23 cellular contexts compared by ENCODE assay signal in the genomic region with DNA sequence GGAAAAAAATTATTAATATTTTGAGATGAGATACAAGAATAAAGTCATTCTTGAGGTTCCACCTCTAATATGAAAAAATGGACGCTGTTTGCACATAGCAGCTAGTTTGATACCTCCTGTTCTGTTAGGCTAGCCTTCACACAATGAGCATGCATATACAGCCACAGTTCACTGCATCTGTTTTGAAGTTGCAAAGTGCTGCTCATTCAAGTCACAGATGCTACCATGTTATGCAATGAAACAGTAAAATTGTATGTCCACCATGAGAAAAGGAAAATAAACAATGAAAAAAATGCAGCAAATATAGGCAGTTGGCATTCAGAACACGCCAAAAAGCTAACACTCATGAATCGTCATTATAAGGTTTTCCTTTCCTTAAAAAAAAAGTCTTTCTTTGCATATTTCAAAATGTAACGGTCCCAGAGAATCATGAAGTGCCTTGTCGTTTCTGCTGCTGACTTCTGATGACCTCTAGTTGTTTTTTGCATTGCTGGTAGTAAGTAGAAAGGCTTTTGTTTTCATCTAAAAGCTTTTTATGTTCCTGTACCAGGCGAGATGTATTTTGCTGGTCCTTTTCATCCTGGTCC.
DNase-seq lines count a peak whose midpoint lies in the region; ATAC-seq and TF ChIP-seq lines count a peak whose summit lies in the region.
"Had no signal": no experiment of that assay in that cellular context is flagged by ENCODE, and none has a peak within 500 bp of the region (broad histone marks: within the 10 kb centered on the region; RNA-seq: fewer than 3 reads in every experiment).

No MANE protein-coding gene starts in this region.

- H3K4me3 Mint-ChIP-seq in Caco-2 (ENCODE audit: unreplicated experiment) = no peak overlapping the region
- no peak overlapping the region for H3K4me3 Mint-ChIP-seq in activated naive CD4-positive, alpha-beta T cell treated with anti-CD3 and anti-CD28 coated beads for 36 hours
- H3K4me3 Mint-ChIP-seq in CD8-positive, alpha-beta memory T cell = no peak overlapping the region
- H3K4me3 Mint-ChIP-seq: CD14-positive monocyte had no signal

- H3K27ac ChIP-seq in angular gyrus (ENCODE audit: low read depth, low read length) (peak overlapping the region; percentile 73), substantia nigra (ENCODE audit: low read depth, low read length, poor library complexity, severe bottlenecking) (peak overlapping the region; percentile 77), gastrocnemius medialis (no peak overlapping the region)
- no peak overlapping the region for H3K27ac ChIP-seq in CD8-positive, alpha-beta memory T cell (ENCODE audit: low read depth, low read length)
- H3K27ac ChIP-seq: GM23248, KMS-11, RWPE1 had no signal

- intact Hi-C loops in Caco-2 (cut with micrococcal nuclease; ENCODE audit: unreplicated experiment) (no loop called here), gastrocnemius medialis (cut with DNase I; ENCODE audit: low total_unique reads) (no loop called here)
- intact Hi-C loops in activated naive CD4-positive, alpha-beta T cell treated with anti-CD3 and anti-CD28 coated beads for 36 hours (cut with micrococcal nuclease) = no loop called here

- TF ChIP-seq POLR2A in gastrocnemius medialis (IDR thresholded peaks at IDR 0.05) = no peak

- DNase-seq in Caco-2 = no peak
- peak; percentile 65 for DNase-seq in globus pallidus (ENCODE audit: low spot score)
- no peak for DNase-seq in substantia nigra (lab: John Stamatoyannopoulos, UW)
- no peak for DNase-seq in gastrocnemius medialis
- DNase-seq in activated naive CD4-positive, alpha-beta T cell treated with anti-CD3 and anti-CD28 coated beads for 36 hours = no peak
- no peak for DNase-seq in CD8-positive, alpha-beta memory T cell
- DNase-seq: BE2C, DMS53, GM23248, H7, IMR-90, NCI-H1048, NCI-H1417 treated with DMSO at 0.1 percent for 48 hours, NCI-H1694 treated with DMSO at 0.1 percent for 48 hours, NCI-H2081, NCI-H2227 treated with DMSO at 0.1 percent for 48 hours, NCI-H69, SHP77 had no signal

- H3K9me3 ChIP-seq in Caco-2 (no peaks in the 10 kb centered on the region), gastrocnemius medialis (no peaks in the 10 kb centered on the region)
- no peaks in the 10 kb centered on the region for H3K9me3 ChIP-seq in CD8-positive, alpha-beta memory T cell (ENCODE audit: low read length)
- H3K9me3 ChIP-seq: BE2C had no signal

- TSS peak; percentile 57 for BruUV-seq in Caco-2 (replicated peaks; lab: Mats Ljungman, UMichigan)

- H3K27me3 ChIP-seq in Caco-2 (replicated peaks; ENCODE audit: control insufficient read depth, insufficient read depth, low read length) (no peaks in the 10 kb centered on the region), gastrocnemius medialis (no peaks in the 10 kb centered on the region)
- no peaks in the 10 kb centered on the region for H3K27me3 ChIP-seq in CD8-positive, alpha-beta memory T cell (ENCODE audit: insufficient read depth, low read length, poor library complexity, severe bottlenecking)
- H3K27me3 ChIP-seq: BE2C had no signal

- H3K36me3 ChIP-seq in Caco-2 (ENCODE audit: control insufficient read depth, insufficient read depth, low read length) (no peaks in the 10 kb centered on the region; the same call in 1 of the 2 replicates), gastrocnemius medialis (peaks cover 0 to 41% of the 10 kb centered on the region in 2 donors)
- peaks cover 11% of the 10 kb centered on the region for H3K36me3 ChIP-seq in CD8-positive, alpha-beta memory T cell (ENCODE audit: insufficient read depth, low read length)

- ATAC-seq in gastrocnemius medialis = no peak
- ATAC-seq: Panc1 had no signal

- CTCF ChIA-PET in Caco-2 (lab: Charles Lee) = no interaction called here
- CTCF ChIA-PET in activated naive CD4-positive, alpha-beta T cell treated with anti-CD3 and anti-CD28 coated beads for 36 hours (lab: Charles Lee) = interaction anchor here (0.7 kb wide), 1 partner anchor 376 kb away, joined by 4 read pairs; no protein-coding TSS in a partner anchor
- CTCF ChIA-PET in CD8-positive, alpha-beta memory T cell (lab: Charles Lee) = no interaction called here

- POLR2A ChIA-PET in Caco-2 (lab: Charles Lee) = no interaction called here
- POLR2A ChIA-PET in CD8-positive, alpha-beta memory T cell (lab: Charles Lee) = no interaction called here

- in situ Hi-C loops in gastrocnemius medialis (cut with MboI; ENCODE audit: low sequenced_read_pairs in 4 of 4) = no loop called here

- no peaks in the 10 kb centered on the region for H3K9me3 Mint-ChIP-seq in Caco-2 (ENCODE audit: unreplicated experiment)
- no peaks in the 10 kb centered on the region for H3K9me3 Mint-ChIP-seq in activated naive CD4-positive, alpha-beta T cell treated with anti-CD3 and anti-CD28 coated beads for 36 hours
- no peaks in the 10 kb centered on the region for H3K9me3 Mint-ChIP-seq in CD8-positive, alpha-beta memory T cell
- H3K9me3 Mint-ChIP-seq: CD14-positive monocyte had no signal

- TF ChIP-seq CTCF in Caco-2 (IDR thresholded peaks at IDR 0.05; ENCODE audit: insufficient read depth in 1 of 2, low read depth in 1 of 2, low read length in 1 of 2, severe bottlenecking in 1 of 2, unreplicated experiment in 1 of 2) = no peak
- no peak for TF ChIP-seq CTCF in gastrocnemius medialis (IDR thresholded peaks at IDR 0.05 in 4 of 5, conservative IDR thresholded peaks at IDR 0.05 in 1 of 5)

- H3K4me3 ChIP-seq in Caco-2 (ENCODE audit: low read depth, low read length) (no peak overlapping the region), gastrocnemius medialis (no peak overlapping the region)
- no peak overlapping the region for H3K4me3 ChIP-seq in CD8-positive, alpha-beta memory T cell (ENCODE audit: low read length)
- H3K4me3 ChIP-seq: GM23248 had no signal

- peaks cover 11% of the 10 kb centered on the region for H3K36me3 Mint-ChIP-seq in Caco-2 (ENCODE audit: insufficient read depth, unreplicated experiment)
- H3K36me3 Mint-ChIP-seq in activated naive CD4-positive, alpha-beta T cell treated with anti-CD3 and anti-CD28 coated beads for 36 hours (ENCODE audit: low read depth) = peaks cover 32% of the 10 kb centered on the region
- peaks cover 26 to 81% (median 29%) of the 10 kb centered on the region in 3 donors for H3K36me3 Mint-ChIP-seq in CD8-positive, alpha-beta memory T cell

- H3K27me3 Mint-ChIP-seq in Caco-2 (ENCODE audit: insufficient read depth, unreplicated experiment) = no peaks in the 10 kb centered on the region
- no peaks in the 10 kb centered on the region for H3K27me3 Mint-ChIP-seq in activated naive CD4-positive, alpha-beta T cell treated with anti-CD3 and anti-CD28 coated beads for 36 hours (ENCODE audit: low read depth)
- H3K27me3 Mint-ChIP-seq in CD8-positive, alpha-beta memory T cell = no peaks in the 10 kb centered on the region

- H3K4me1 ChIP-seq in Caco-2 (peaks cover 5% of the 10 kb centered on the region; the same call in 1 of the 2 replicates), gastrocnemius medialis (no peaks in the 10 kb centered on the region)
- no peaks in the 10 kb centered on the region for H3K4me1 ChIP-seq in CD8-positive, alpha-beta memory T cell (ENCODE audit: insufficient read depth, low read length)
- H3K4me1 ChIP-seq: BE2C had no signal

- no peaks in the 10 kb centered on the region for H3K4me1 Mint-ChIP-seq in Caco-2 (ENCODE audit: low read depth, unreplicated experiment)
- no peaks in the 10 kb centered on the region for H3K4me1 Mint-ChIP-seq in activated naive CD4-positive, alpha-beta T cell treated with anti-CD3 and anti-CD28 coated beads for 36 hours (ENCODE audit: low read depth)
- no peaks in the 10 kb centered on the region for H3K4me1 Mint-ChIP-seq in CD8-positive, alpha-beta memory T cell
- H3K4me1 Mint-ChIP-seq: CD14-positive monocyte had no signal

- H3K27ac Mint-ChIP-seq in Caco-2 (ENCODE audit: unreplicated experiment) = no peak overlapping the region
- no peak overlapping the region for H3K27ac Mint-ChIP-seq in activated naive CD4-positive, alpha-beta T cell treated with anti-CD3 and anti-CD28 coated beads for 36 hours
- no peak overlapping the region for H3K27ac Mint-ChIP-seq in CD8-positive, alpha-beta memory T cell
- H3K27ac Mint-ChIP-seq: CD14-positive monocyte had no signal

Comparison
In these comparisons a context has a peak if more than half of its experiments do, and no peak if none do; other contexts are left out.
1. H3K27ac ChIP-seq: peak in angular gyrus (single experiment) and substantia nigra (single experiment); none in gastrocnemius medialis (0 of 4) and CD8-positive, alpha-beta memory T cell (single experiment).